ENCODE assay signal across 13 cellular contexts in genomic region chr21:36762636-36763035, GRCh38.
DNase-seq lines count a peak whose midpoint lies in the region; ATAC-seq and TF ChIP-seq lines count a peak whose summit lies in the region.
"Had no signal": no experiment of that assay in that cellular context is flagged by ENCODE, and none has a peak within 500 bp of the region (broad histone marks: within the 10 kb centered on the region; RNA-seq: fewer than 3 reads in every experiment).

No MANE protein-coding gene starts in this region.

- H2BK120ac ChIP-seq in neuronal stem cell (ENCODE audit: low read depth, low read length) = no peak overlapping the region

- TF ChIP-seq CTCF in choroid plexus epithelial cell (conservative IDR thresholded peaks at IDR 0.05; ENCODE audit: low read depth, low read length) = no peak

- H3K4me1 ChIP-seq in neuronal stem cell (ENCODE audit: control insufficient read depth in 2 of 2, insufficient read depth in 1 of 2, low read depth in 1 of 2, low read length in 2 of 2) = peaks cover 2 to 4% of the 10 kb centered on the region in 2 donors
- H3K4me1 ChIP-seq: HAP-1 had no signal

- H3K18ac ChIP-seq in neuronal stem cell (ENCODE audit: low read length) = peak overlapping the region; percentile 34

- DNase-seq in amniotic epithelial cell (ENCODE audit: low read depth) (peak; percentile 31), choroid plexus epithelial cell (ENCODE audit: low read depth) (peak; percentile 63), neuronal stem cell (ENCODE audit: low spot score) (no peak), medulla oblongata (ENCODE audit: extremely low spot score) (no peak), NCI-H526 treated with DMSO at 0.1 percent for 48 hours (lab: John Stamatoyannopoulos, UW) (no peak)
- DNase-seq: Calu3; CD8-positive, alpha-beta T cell; DND-41; EL had no signal

- no peaks in the 10 kb centered on the region for H3K27me3 ChIP-seq in neuronal stem cell (ENCODE audit: control insufficient read depth in 3 of 3, insufficient read depth in 3 of 3, low read depth in 1 of 3, low read length in 3 of 3)
- H3K27me3 ChIP-seq: BLaER1 treated with 17β-estradiol and CSF1 and Interleukin-3, amounts not matched to agents 10 nM and 100 nM had no signal

- H2BK5ac ChIP-seq in neuronal stem cell (ENCODE audit: low read length) = no peak overlapping the region

- H3K79me1 ChIP-seq in neuronal stem cell (ENCODE audit: low read depth, low read length) = no peaks in the 10 kb centered on the region

- no peak overlapping the region for H3K23ac ChIP-seq in neuronal stem cell (ENCODE audit: low read depth, low read length, poor library complexity)

- H2BK12ac ChIP-seq in neuronal stem cell (ENCODE audit: low read length) = no peak overlapping the region

- H3K9me3 ChIP-seq in neuronal stem cell (replicated peaks in 1 of 2; ENCODE audit: control insufficient read depth in 2 of 2, insufficient read depth in 1 of 2, low read depth in 1 of 2, low read length in 2 of 2) = no peaks in the 10 kb centered on the region
- H3K9me3 ChIP-seq: BLaER1 treated with 17β-estradiol and CSF1 and Interleukin-3, amounts not matched to agents 10 nM and 100 nM; HAP-1 had no signal

- H3K9ac ChIP-seq in neuronal stem cell (ENCODE audit: low read depth, low read length, poor library complexity) = no peak overlapping the region
- H3K9ac ChIP-seq: BLaER1 treated with 17β-estradiol and CSF1 and Interleukin-3, amounts not matched to agents 10 nM and 100 nM had no signal

- H3K36me3 ChIP-seq in neuronal stem cell (replicated peaks in 1 of 2; ENCODE audit: control insufficient read depth in 2 of 2, insufficient read depth in 2 of 2, low read length in 2 of 2) = peaks cover 0 to 10% of the 10 kb centered on the region in 2 donors
- H3K36me3 ChIP-seq: HAP-1 had no signal

- no peak overlapping the region for H3K4me2 ChIP-seq in neuronal stem cell (ENCODE audit: insufficient read depth, low read length, poor library complexity, severe bottlenecking)
- H3K4me2 ChIP-seq: BLaER1 treated with 17β-estradiol and CSF1 and Interleukin-3, amounts not matched to agents 10 nM and 100 nM had no signal

- H2BK15ac ChIP-seq in neuronal stem cell (ENCODE audit: low read length) = no peak overlapping the region

- H4K91ac ChIP-seq in neuronal stem cell (ENCODE audit: low read depth, low read length, poor library complexity) = no peak overlapping the region

- no peak overlapping the region for H2AK5ac ChIP-seq in neuronal stem cell (ENCODE audit: low read depth, low read length)

- H3K4me3 ChIP-seq in choroid plexus epithelial cell (ENCODE audit: low read depth, low read length) = no peak overlapping the region
- H3K4me3 ChIP-seq in neuronal stem cell (ENCODE audit: low read length in 2 of 2) = no peak overlapping the region
- H3K4me3 ChIP-seq: BLaER1 treated with 17β-estradiol and CSF1 and Interleukin-3, amounts not matched to agents 10 nM and 100 nM; GM12878; HAP-1 had no signal

- H3K4ac ChIP-seq in neuronal stem cell (ENCODE audit: low read length) = no peak overlapping the region

- no peak overlapping the region for H4K8ac ChIP-seq in neuronal stem cell (ENCODE audit: low read depth, low read length)

- no peak overlapping the region for H2AFZ ChIP-seq in neuronal stem cell (ENCODE audit: low read length)

- H3K27ac ChIP-seq in neuronal stem cell (replicated peaks; ENCODE audit: low read length) = no peak overlapping the region
- H3K27ac ChIP-seq: BLaER1 treated with 17β-estradiol and CSF1 and Interleukin-3, amounts not matched to agents 10 nM and 100 nM had no signal

- no peak for ATAC-seq in GM21528 (IDR thresholded peaks at IDR 0.05; ENCODE audit: low FRiP score, unreplicated experiment)
- ATAC-seq: CD8-positive, alpha-beta T cell; GM12878 had no signal

- H3K14ac ChIP-seq in neuronal stem cell (ENCODE audit: low read length) = no peak overlapping the region

- no CpG with 5 or more reads among the region's 9 CpGs for WGBS in neuronal stem cell (ENCODE audit: extremely low coverage in 2 of 2, insufficient read length in 2 of 2, insufficient replicate concordance in 1 of 2), 2 donors

Comparison
In these comparisons a context has a peak if more than half of its experiments do, and no peak if none do; other contexts are left out.
1. DNase-seq: peak in amniotic epithelial cell (single experiment) and choroid plexus epithelial cell (single experiment); none in neuronal stem cell (single experiment), medulla oblongata (single experiment) and NCI-H526 treated with DMSO at 0.1 percent for 48 hours (single experiment).